1 cellular context compared by ENCODE assay signal in the genomic region with DNA sequence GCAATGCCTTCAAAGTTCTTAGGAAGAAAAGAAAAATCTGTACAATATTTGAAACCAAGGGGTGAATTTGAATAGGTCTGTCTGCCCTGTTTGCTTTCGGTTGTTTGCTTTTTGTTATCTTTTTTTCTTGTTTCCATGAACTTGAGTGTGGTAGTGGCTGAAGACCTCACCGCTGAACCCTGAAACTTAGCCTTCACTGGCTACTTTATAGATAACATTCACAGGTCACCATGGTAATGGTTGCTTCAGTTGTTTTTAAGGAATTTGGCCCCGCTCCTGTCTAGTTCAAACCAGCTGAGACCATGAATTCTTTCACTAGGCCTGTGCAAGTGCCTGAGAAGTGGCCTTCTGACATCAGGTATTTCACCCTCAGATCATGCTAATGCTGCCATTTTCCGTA.
TF ChIP-seq lines count a peak whose summit lies in the region.

No MANE protein-coding gene starts in this region.

TF ChIP-seq in HepG2, 621 proteins besides CTCF, POLR2A, EP300 and RAD21 (continued from another document and continues in another):
- TF ChIP-seq, protein P1, sequence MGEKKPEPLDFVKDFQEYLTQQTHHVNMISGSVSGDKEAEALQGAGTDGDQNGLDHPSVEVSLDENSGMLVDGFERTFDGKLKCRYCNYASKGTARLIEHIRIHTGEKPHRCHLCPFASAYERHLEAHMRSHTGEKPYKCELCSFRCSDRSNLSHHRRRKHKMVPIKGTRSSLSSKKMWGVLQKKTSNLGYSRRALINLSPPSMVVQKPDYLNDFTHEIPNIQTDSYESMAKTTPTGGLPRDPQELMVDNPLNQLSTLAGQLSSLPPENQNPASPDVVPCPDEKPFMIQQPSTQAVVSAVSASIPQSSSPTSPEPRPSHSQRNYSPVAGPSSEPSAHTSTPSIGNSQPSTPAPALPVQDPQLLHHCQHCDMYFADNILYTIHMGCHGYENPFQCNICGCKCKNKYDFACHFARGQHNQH (CRISPR knock-in tag; IDR thresholded peaks at IDR 0.05), result peak; percentile 83; the same call in 1 of the 2 replicates
- TF ChIP-seq NR3C1 (CRISPR knock-in tag; IDR thresholded peaks at IDR 0.05) (no peak), EEA1 (CRISPR knock-in tag; IDR thresholded peaks at IDR 0.05; ENCODE audit: borderline replicate concordance) (no peak), E2F2 (CRISPR knock-in tag; IDR thresholded peaks at IDR 0.05; ENCODE audit: borderline replicate concordance) (no peak), ZNF550 (CRISPR knock-in tag; IDR thresholded peaks at IDR 0.05; ENCODE audit: borderline replicate concordance) (no peak), ZNF362 (CRISPR knock-in tag; IDR thresholded peaks at IDR 0.05; ENCODE audit: borderline replicate concordance) (peak; percentile 95), ZNF598 (CRISPR knock-in tag; IDR thresholded peaks at IDR 0.05; ENCODE audit: borderline replicate concordance) (no peak), ZNF570 (CRISPR knock-in tag; IDR thresholded peaks at IDR 0.05; ENCODE audit: borderline replicate concordance) (no peak), DNMT3B (CRISPR knock-in tag; conservative IDR thresholded peaks at IDR 0.05) (no peak), KDM5B (CRISPR knock-in tag; IDR thresholded peaks at IDR 0.05; ENCODE audit: borderline replicate concordance) (no peak), ELK4 (CRISPR knock-in tag; IDR thresholded peaks at IDR 0.05; ENCODE audit: borderline replicate concordance) (no peak), ZNF382 (CRISPR knock-in tag; IDR thresholded peaks at IDR 0.05; ENCODE audit: borderline replicate concordance) (no peak), TMF1 (CRISPR knock-in tag; IDR thresholded peaks at IDR 0.05; ENCODE audit: low read depth) (0 out of 2 replicates have a peak, but pooled peaks have one; percentile 41), MYPOP (CRISPR knock-in tag; IDR thresholded peaks at IDR 0.05) (no peak), HMGXB3 (CRISPR knock-in tag; IDR thresholded peaks at IDR 0.05; ENCODE audit: borderline replicate concordance) (no peak), ZNF512 (CRISPR knock-in tag; IDR thresholded peaks at IDR 0.05) (no peak), ZNF569 (CRISPR knock-in tag; IDR thresholded peaks at IDR 0.05; ENCODE audit: borderline replicate concordance) (no peak), ZNF350 (CRISPR knock-in tag; IDR thresholded peaks at IDR 0.05; ENCODE audit: borderline replicate concordance, low read depth) (no peak), CBX1 (IDR thresholded peaks at IDR 0.05; ENCODE audit: low read depth) (no peak), ZNF180 (CRISPR knock-in tag; IDR thresholded peaks at IDR 0.05; ENCODE audit: borderline replicate concordance, low read depth) (no peak), RXRA (CRISPR knock-in tag; IDR thresholded peaks at IDR 0.05) (peak; percentile 89; the same call in 1 of the 2 replicates), ZNF138 (CRISPR knock-in tag; IDR thresholded peaks at IDR 0.05; ENCODE audit: low read depth) (no peak), SNAI1 (CRISPR knock-in tag; IDR thresholded peaks at IDR 0.05; ENCODE audit: borderline replicate concordance) (no peak), ZMYM2 (CRISPR knock-in tag; IDR thresholded peaks at IDR 0.05) (no peak), ZNF281 (CRISPR knock-in tag; IDR thresholded peaks at IDR 0.05; ENCODE audit: borderline replicate concordance) (peak; percentile 42; the same call in 1 of the 2 replicates)
- TF ChIP-seq, protein P2, sequence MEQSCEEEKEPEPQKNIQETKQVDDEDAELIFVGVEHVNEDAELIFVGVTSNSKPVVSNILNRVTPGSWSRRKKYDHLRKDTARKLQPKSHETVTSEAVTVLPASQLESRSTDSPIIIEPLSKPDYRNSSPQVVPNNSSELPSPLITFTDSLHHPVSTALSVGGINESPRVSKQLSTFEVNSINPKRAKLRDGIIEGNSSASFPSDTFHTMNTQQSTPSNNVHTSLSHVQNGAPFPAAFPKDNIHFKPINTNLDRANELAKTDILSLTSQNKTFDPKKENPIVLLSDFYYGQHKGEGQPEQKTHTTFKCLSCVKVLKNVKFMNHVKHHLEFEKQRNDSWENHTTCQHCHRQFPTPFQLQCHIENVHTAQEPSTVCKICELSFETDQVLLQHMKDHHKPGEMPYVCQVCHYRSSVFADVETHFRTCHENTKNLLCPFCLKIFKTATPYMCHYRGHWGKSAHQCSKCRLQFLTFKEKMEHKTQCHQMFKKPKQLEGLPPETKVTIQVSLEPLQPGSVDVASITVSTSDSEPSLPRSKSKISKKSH (CRISPR knock-in tag; IDR thresholded peaks at IDR 0.05; ENCODE audit: borderline replicate concordance), result no peak
- TF ChIP-seq, protein P3, sequence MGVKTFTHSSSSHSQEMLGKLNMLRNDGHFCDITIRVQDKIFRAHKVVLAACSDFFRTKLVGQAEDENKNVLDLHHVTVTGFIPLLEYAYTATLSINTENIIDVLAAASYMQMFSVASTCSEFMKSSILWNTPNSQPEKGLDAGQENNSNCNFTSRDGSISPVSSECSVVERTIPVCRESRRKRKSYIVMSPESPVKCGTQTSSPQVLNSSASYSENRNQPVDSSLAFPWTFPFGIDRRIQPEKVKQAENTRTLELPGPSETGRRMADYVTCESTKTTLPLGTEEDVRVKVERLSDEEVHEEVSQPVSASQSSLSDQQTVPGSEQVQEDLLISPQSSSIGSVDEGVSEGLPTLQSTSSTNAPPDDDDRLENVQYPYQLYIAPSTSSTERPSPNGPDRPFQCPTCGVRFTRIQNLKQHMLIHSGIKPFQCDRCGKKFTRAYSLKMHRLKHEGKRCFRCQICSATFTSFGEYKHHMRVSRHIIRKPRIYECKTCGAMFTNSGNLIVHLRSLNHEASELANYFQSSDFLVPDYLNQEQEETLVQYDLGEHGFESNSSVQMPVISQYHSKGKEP (CRISPR knock-in tag; IDR thresholded peaks at IDR 0.05), result no peak
- TF ChIP-seq, protein P4, sequence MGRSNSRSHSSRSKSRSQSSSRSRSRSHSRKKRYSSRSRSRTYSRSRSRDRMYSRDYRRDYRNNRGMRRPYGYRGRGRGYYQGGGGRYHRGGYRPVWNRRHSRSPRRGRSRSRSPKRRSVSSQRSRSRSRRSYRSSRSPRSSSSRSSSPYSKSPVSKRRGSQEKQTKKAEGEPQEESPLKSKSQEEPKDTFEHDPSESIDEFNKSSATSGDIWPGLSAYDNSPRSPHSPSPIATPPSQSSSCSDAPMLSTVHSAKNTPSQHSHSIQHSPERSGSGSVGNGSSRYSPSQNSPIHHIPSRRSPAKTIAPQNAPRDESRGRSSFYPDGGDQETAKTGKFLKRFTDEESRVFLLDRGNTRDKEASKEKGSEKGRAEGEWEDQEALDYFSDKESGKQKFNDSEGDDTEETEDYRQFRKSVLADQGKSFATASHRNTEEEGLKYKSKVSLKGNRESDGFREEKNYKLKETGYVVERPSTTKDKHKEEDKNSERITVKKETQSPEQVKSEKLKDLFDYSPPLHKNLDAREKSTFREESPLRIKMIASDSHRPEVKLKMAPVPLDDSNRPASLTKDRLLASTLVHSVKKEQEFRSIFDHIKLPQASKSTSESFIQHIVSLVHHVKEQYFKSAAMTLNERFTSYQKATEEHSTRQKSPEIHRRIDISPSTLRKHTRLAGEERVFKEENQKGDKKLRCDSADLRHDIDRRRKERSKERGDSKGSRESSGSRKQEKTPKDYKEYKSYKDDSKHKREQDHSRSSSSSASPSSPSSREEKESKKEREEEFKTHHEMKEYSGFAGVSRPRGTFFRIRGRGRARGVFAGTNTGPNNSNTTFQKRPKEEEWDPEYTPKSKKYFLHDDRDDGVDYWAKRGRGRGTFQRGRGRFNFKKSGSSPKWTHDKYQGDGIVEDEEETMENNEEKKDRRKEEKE (IDR thresholded peaks at IDR 0.05), result no peak
